ENCODE assay signal across 9 cellular contexts in the genomic region with DNA sequence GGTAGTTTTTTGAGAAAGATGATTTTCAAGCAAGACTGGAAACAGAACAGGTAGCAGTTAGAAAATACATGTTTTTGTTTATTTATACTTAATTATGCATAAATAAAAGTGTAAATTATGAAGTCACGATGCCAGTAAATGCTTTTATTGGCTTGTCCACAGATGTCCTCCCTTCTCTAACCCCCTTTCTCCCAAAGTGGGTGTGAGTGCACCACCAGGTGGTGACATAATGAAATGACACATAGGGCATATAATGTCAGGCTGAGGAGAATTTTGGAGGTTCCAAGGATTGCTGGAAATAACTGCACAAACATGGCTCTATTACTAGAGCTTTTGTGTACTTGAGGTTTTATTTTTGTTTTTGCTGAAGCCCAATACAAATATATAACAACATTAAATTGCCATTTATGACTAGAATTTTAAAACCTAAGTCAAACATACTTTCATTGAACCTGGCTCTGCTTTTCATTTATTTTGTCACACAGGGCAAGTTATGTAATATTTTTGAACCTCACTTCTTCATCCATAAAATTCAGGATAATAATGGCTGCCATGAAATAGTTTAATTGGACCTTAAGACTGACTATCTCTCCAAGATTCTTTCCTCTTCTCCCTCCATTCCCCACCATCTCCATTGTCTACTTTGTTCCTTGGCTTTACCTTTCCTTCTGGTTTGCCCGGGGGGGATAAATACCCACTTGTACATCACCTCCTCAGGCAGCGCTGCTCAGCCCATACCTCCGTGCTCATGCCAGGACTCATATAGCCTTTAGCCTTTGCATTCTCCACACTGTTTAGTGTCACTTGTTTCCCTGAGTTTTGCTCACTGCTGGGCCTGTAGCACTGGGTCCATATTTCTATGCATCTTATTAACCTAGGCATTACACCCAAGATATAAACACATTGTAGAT.
DNase-seq lines count a peak whose midpoint lies in the region; ATAC-seq and TF ChIP-seq lines count a peak whose summit lies in the region.
"Had no signal": no experiment of that assay in that cellular context is flagged by ENCODE, and none has a peak within 500 bp of the region (broad histone marks: within the 10 kb centered on the region; RNA-seq: fewer than 3 reads in every experiment).

No MANE protein-coding gene starts in this region.

- H3K9me3 Mint-ChIP-seq in glutamatergic neuron (ENCODE audit: unreplicated experiment), result peaks cover 2% of the 10 kb centered on the region
- H3K9me3 Mint-ChIP-seq: stimulated activated naive CD8-positive, alpha-beta T cell treated with anti-CD3 and anti-CD28 coated beads, Interleukin-15, Interleukin-2, amounts not matched to agents 100 ng/mL and 50 ng/mL, for 24 hours had no signal

- H3K4me3 ChIP-seq in DOHH2 (ENCODE audit: low read length), result no peak overlapping the region
- no peak overlapping the region for H3K4me3 ChIP-seq in SU-DHL-6 (ENCODE audit: insufficient read depth, low read length, poor library complexity, severe bottlenecking)
- no peak overlapping the region for H3K4me3 ChIP-seq in aorta (ENCODE audit: low read length in 2 of 2)

- H3K27me3 ChIP-seq in DOHH2 (ENCODE audit: control insufficient read depth, low read length) (no peaks in the 10 kb centered on the region), SU-DHL-6 (ENCODE audit: low read length) (no peaks in the 10 kb centered on the region), aorta (ENCODE audit: control insufficient read depth in 1 of 2, insufficient read depth in 2 of 2, low read length in 1 of 2) (no peaks in the 10 kb centered on the region)

- 69 to 73% methylated on average over 4 of the region's 4 CpGs for WGBS in aorta, 2 donors

- no peak overlapping the region for H2AFZ ChIP-seq in SU-DHL-6 (ENCODE audit: low read depth, low read length, severe bottlenecking)

- H3K79me2 ChIP-seq in DOHH2 (ENCODE audit: control insufficient read depth, low read length) (no peaks in the 10 kb centered on the region), SU-DHL-6 (ENCODE audit: insufficient read depth, low read length) (no peaks in the 10 kb centered on the region)

- H3F3A ChIP-seq in DOHH2 (ENCODE audit: control insufficient read depth, insufficient read depth), result no peaks in the 10 kb centered on the region
- H3F3A ChIP-seq in SU-DHL-6 (ENCODE audit: insufficient read depth), result no peaks in the 10 kb centered on the region

- peaks cover 3% of the 10 kb centered on the region for H3K27me3 Mint-ChIP-seq in glutamatergic neuron (ENCODE audit: unreplicated experiment)

- DNase-seq in GM19238 (ENCODE audit: insufficient read length, low spot score) (peak; percentile 19), HuH-7 (ENCODE audit: low spot score) (peak; percentile 39), glutamatergic neuron (peak; percentile 65), aorta (no peak)
- DNase-seq in stimulated activated CD4-positive, alpha-beta T cell treated with anti-CD3 and anti-CD28 coated beads, Interleukin-4, amount 100 ng/mL, for 48 hours (ENCODE audit: low read depth in 2 of 2), result peak; percentile 3

- H3K9ac ChIP-seq in SU-DHL-6 (ENCODE audit: low read length), result no peak overlapping the region

- no peak overlapping the region for H3K27ac Mint-ChIP-seq in glutamatergic neuron (ENCODE audit: unreplicated experiment)
- H3K27ac Mint-ChIP-seq: stimulated activated naive CD8-positive, alpha-beta T cell treated with anti-CD3 and anti-CD28 coated beads, Interleukin-15, Interleukin-2, amounts not matched to agents 100 ng/mL and 50 ng/mL, for 24 hours had no signal

- H3K4me2 ChIP-seq in DOHH2 (ENCODE audit: low read length) (no peak overlapping the region), SU-DHL-6 (ENCODE audit: low read depth, low read length, poor library complexity, severe bottlenecking) (no peak overlapping the region)

- H3K4me1 ChIP-seq in DOHH2 (ENCODE audit: control insufficient read depth, low read length) (no peaks in the 10 kb centered on the region), aorta (ENCODE audit: control insufficient read depth in 1 of 2, insufficient read depth in 2 of 2, low read length in 2 of 2) (no peaks in the 10 kb centered on the region)

- no peaks in the 10 kb centered on the region for H3K36me3 Mint-ChIP-seq in glutamatergic neuron (ENCODE audit: unreplicated experiment)

- intact Hi-C loops in aorta (cut with DNase I), result no loop called here

- no peaks in the 10 kb centered on the region for H3K9me3 ChIP-seq in DOHH2 (ENCODE audit: control insufficient read depth, insufficient read depth, low read length)
- no peaks in the 10 kb centered on the region for H3K9me3 ChIP-seq in SU-DHL-6 (ENCODE audit: insufficient read depth, low read length)
- no peaks in the 10 kb centered on the region for H3K9me3 ChIP-seq in aorta (ENCODE audit: control insufficient read depth, low read length)

- no peaks in the 10 kb centered on the region for H4K20me1 ChIP-seq in DOHH2 (ENCODE audit: control insufficient read depth, insufficient read depth, low read depth, low read length)
- H4K20me1 ChIP-seq in SU-DHL-6 (ENCODE audit: low read depth, low read length), result no peaks in the 10 kb centered on the region

- ATAC-seq in aorta (ENCODE audit: low FRiP score) (no peak), HG02870 (IDR thresholded peaks at IDR 0.05; ENCODE audit: unreplicated experiment) (no peak)

- no peak overlapping the region for H3K4me3 Mint-ChIP-seq in glutamatergic neuron (ENCODE audit: unreplicated experiment)
- H3K4me3 Mint-ChIP-seq: stimulated activated naive CD8-positive, alpha-beta T cell treated with anti-CD3 and anti-CD28 coated beads, Interleukin-15, Interleukin-2, amounts not matched to agents 100 ng/mL and 50 ng/mL, for 24 hours had no signal

- H3K9me2 ChIP-seq in DOHH2 (replicated peaks; ENCODE audit: control insufficient read depth, low read length), result no peaks in the 10 kb centered on the region
- H3K9me2 ChIP-seq in SU-DHL-6 (replicated peaks; ENCODE audit: insufficient read depth, low read length), result no peaks in the 10 kb centered on the region

- H3K27ac ChIP-seq in DOHH2 (ENCODE audit: low read depth, low read length) (no peak overlapping the region), SU-DHL-6 (ENCODE audit: low read depth, low read length) (no peak overlapping the region), aorta (ENCODE audit: low read depth in 1 of 2, low read length in 2 of 2) (no peak overlapping the region)

- peak; percentile 80 for TF ChIP-seq CTCF in DOHH2 (IDR thresholded peaks at IDR 0.05; ENCODE audit: low read depth, low read length, poor library complexity, severe bottlenecking)
- TF ChIP-seq CTCF in SU-DHL-6 (IDR thresholded peaks at IDR 0.05; ENCODE audit: insufficient read depth, low read length, poor library complexity, severe bottlenecking), result peak; percentile 63
- peak; percentile 90 for TF ChIP-seq CTCF in glutamatergic neuron (IDR thresholded peaks at IDR 0.05; ENCODE audit: partially characterized antibody, unreplicated experiment)

- H3K36me3 ChIP-seq in DOHH2 (ENCODE audit: control insufficient read depth, low read length) (no peaks in the 10 kb centered on the region), SU-DHL-6 (ENCODE audit: low read length) (no peaks in the 10 kb centered on the region), aorta (ENCODE audit: control insufficient read depth in 1 of 2, insufficient read depth in 2 of 2, low read length in 1 of 2) (no peaks in the 10 kb centered on the region)

- peaks cover 40% of the 10 kb centered on the region for H3K4me1 Mint-ChIP-seq in glutamatergic neuron (ENCODE audit: low read depth, unreplicated experiment)

Comparison
In these comparisons a context has a peak if more than half of its experiments do, and no peak if none do; other contexts are left out.
1. DNase-seq: peak in GM19238 (single experiment), HuH-7 (single experiment), glutamatergic neuron (single experiment) and stimulated activated CD4-positive, alpha-beta T cell treated with anti-CD3 and anti-CD28 coated beads, Interleukin-4, amount 100 ng/mL, for 48 hours (2 of 2); none in aorta (0 of 2).
2. Peak in every context shown above with its lines, with median percentiles within 50 percentile points of each other: CTCF ChIP-seq.